Comparison of ENCODE assay signal across 8 cellular contexts in genomic region chr3:58414538-58415197, GRCh38. TPM values are rescaled to one million over a fixed set of nuclear protein-coding genes. Genes with fewer than 3 reads are reported as not detected.
DNase-seq lines count a peak whose midpoint lies in the region; ATAC-seq and TF ChIP-seq lines count a peak whose summit lies in the region.

No MANE protein-coding gene starts in this region.

- no peaks in the 10 kb centered on the region for H3K9me3 Mint-ChIP-seq in WTC11
- no peaks in the 10 kb centered on the region for H3K9me3 Mint-ChIP-seq in effector memory CD8-positive, alpha-beta T cell

- H3K36me3 Mint-ChIP-seq in WTC11, result no peaks in the 10 kb centered on the region
- H3K36me3 Mint-ChIP-seq in effector memory CD8-positive, alpha-beta T cell (ENCODE audit: insufficient read depth), result peaks cover 10% of the 10 kb centered on the region

- H3K4me3 ChIP-seq in GM12875 (ENCODE audit: low read depth, low read length) (no peak overlapping the region), mesodermal cell (ENCODE audit: extremely low read depth, insufficient read depth, low read length, poor library complexity, severe bottlenecking) (no peak overlapping the region)

- H3K4me1 Mint-ChIP-seq in WTC11, result peaks cover 21% of the 10 kb centered on the region
- peaks cover 0 to 4% of the 10 kb centered on the region in 2 donors for H3K4me1 Mint-ChIP-seq in effector memory CD8-positive, alpha-beta T cell (ENCODE audit: low read depth in 2 of 2)

- CTCF ChIA-PET in WTC11 (lab: Charles Lee), result interaction anchor here (0.5 to 2.2 kb wide), 19 partner anchors 13 to 580 kb away, joined by 3 to 17 read pairs (median 4); partner anchors contain the start of genes HTD2, PXK and RPP14

- H3K4me3 Mint-ChIP-seq in WTC11, result no peak overlapping the region
- no peak overlapping the region for H3K4me3 Mint-ChIP-seq in effector memory CD8-positive, alpha-beta T cell

- TF ChIP-seq CTCF in GM12875 (IDR thresholded peaks at IDR 0.05; ENCODE audit: borderline replicate concordance, insufficient read depth, low read depth, low read length), result peak; percentile 53
- TF ChIP-seq CTCF in WTC11 (IDR thresholded peaks at IDR 0.05), result peak; percentile 45; the same call in 1 of the 2 replicates

- ATAC-seq in WTC11 (peak; percentile 61), GM19463 (IDR thresholded peaks at IDR 0.05; ENCODE audit: unreplicated experiment) (no peak)
- ATAC-seq in effector memory CD8-positive, alpha-beta T cell (replicated peaks), result peak; percentile 78

- H3K27ac Mint-ChIP-seq in WTC11, result no peak overlapping the region
- H3K27ac Mint-ChIP-seq in effector memory CD8-positive, alpha-beta T cell, result no peak overlapping the region

- POLR2A ChIA-PET in WTC11 (lab: Charles Lee), result no interaction called here

- H3K27ac ChIP-seq in mesodermal cell (ENCODE audit: low read depth, low read length, severe bottlenecking), result peak overlapping the region; percentile 64

- H3K36me3 ChIP-seq in mesodermal cell (ENCODE audit: control insufficient read depth, insufficient read depth, low read length), result peaks cover 21% of the 10 kb centered on the region

- peaks cover 15% of the 10 kb centered on the region for H3K4me1 ChIP-seq in mesodermal cell (ENCODE audit: control insufficient read depth, insufficient read depth, low read length, poor library complexity, severe bottlenecking)

- no peaks in the 10 kb centered on the region for H3K9me3 ChIP-seq in mesodermal cell (ENCODE audit: control insufficient read depth, low read length)

- H3K27me3 Mint-ChIP-seq in WTC11 (ENCODE audit: low read depth), result no peaks in the 10 kb centered on the region
- H3K27me3 Mint-ChIP-seq in effector memory CD8-positive, alpha-beta T cell, result no peaks in the 10 kb centered on the region

- DNase-seq in AG08395 (ENCODE audit: low spot score) (peak; percentile 71), NCI-H2029 (lab: John Stamatoyannopoulos, UW) (peak; percentile 12), WTC11 (ENCODE audit: low spot score) (no peak), superior temporal gyrus (ENCODE audit: extremely low spot score) (peak; percentile 81)
- DNase-seq in effector memory CD8-positive, alpha-beta T cell, result peak; percentile 51 to 62 (median 56)

TF ChIP-seq in WTC11, 78 proteins besides CTCF, POLR2A, EP300 and RAD21:
- TF ChIP-seq STAT6 (CRISPR knock-in tag; conservative IDR thresholded peaks at IDR 0.05; ENCODE audit: low read depth), result no peak
- no peak for TF ChIP-seq NFYB (CRISPR knock-in tag; conservative IDR thresholded peaks at IDR 0.05; ENCODE audit: low read depth)
- no peak for TF ChIP-seq TEAD4 (CRISPR knock-in tag; IDR thresholded peaks at IDR 0.05)
- no peak for TF ChIP-seq GABPB1 (CRISPR knock-in tag; IDR thresholded peaks at IDR 0.05)
- no peak for TF ChIP-seq SOX15 (CRISPR knock-in tag; IDR thresholded peaks at IDR 0.05)
- TF ChIP-seq ZNF416 (CRISPR knock-in tag; IDR thresholded peaks at IDR 0.05), result no peak
- TF ChIP-seq PREB (CRISPR knock-in tag; IDR thresholded peaks at IDR 0.05; ENCODE audit: borderline replicate concordance), result no peak
- TF ChIP-seq CREM (CRISPR knock-in tag; IDR thresholded peaks at IDR 0.05), result no peak
- TF ChIP-seq JUN (CRISPR knock-in tag; IDR thresholded peaks at IDR 0.05), result no peak
- TF ChIP-seq SMAD3 (CRISPR knock-in tag; IDR thresholded peaks at IDR 0.05; ENCODE audit: borderline replicate concordance), result no peak
- TF ChIP-seq TP53 (CRISPR knock-in tag; IDR thresholded peaks at IDR 0.05), result no peak
- no peak for TF ChIP-seq IRF1 (CRISPR knock-in tag; IDR thresholded peaks at IDR 0.05)
- TF ChIP-seq ZNF396 (CRISPR knock-in tag; IDR thresholded peaks at IDR 0.05; ENCODE audit: borderline replicate concordance), result no peak
- TF ChIP-seq CBFB (CRISPR knock-in tag; IDR thresholded peaks at IDR 0.05; ENCODE audit: low read depth), result no peak
- TF ChIP-seq ELF4 (CRISPR knock-in tag; IDR thresholded peaks at IDR 0.05; ENCODE audit: low read depth), result no peak
- no peak for TF ChIP-seq USF1 (CRISPR knock-in tag; IDR thresholded peaks at IDR 0.05)

RNA-seq across cellular contexts. Expression of gene PDHB, which starts 19.0 kb away (rescaled TPM):
- 121 to 131 TPM (median 123 TPM) in 3 replicates for total RNA-seq in WTC11 (2021)
- 110 TPM for polyA plus RNA-seq in mesodermal cell (2013, experiment 1 of 2)
- 103 TPM for polyA plus RNA-seq in mesodermal cell (2013, experiment 2 of 2)
